31 cellular contexts compared by ENCODE assay signal in genomic region chr1:232276651-232277050, GRCh38.
"Had no signal": no experiment of that assay in that cellular context is flagged by ENCODE, and none has a peak within 500 bp of the region (broad histone marks: within the 10 kb centered on the region; RNA-seq: fewer than 3 reads in every experiment).

No MANE protein-coding gene starts in this region.

- H3K4me3 ChIP-seq: body of pancreas, colonic mucosa, dorsolateral prefrontal cortex had no signal

- H3K4me3 Mint-ChIP-seq: activated CD4-positive, alpha-beta memory T cell treated with anti-CD3 and anti-CD28 coated beads for 36 hours; activated CD4-positive, alpha-beta T cell treated with anti-CD3 and anti-CD28 coated beads for 36 hours; activated CD4-positive, alpha-beta T cell treated with anti-CD3 and anti-CD28 coated beads, Interleukin-2, amount 10 ng/mL, durations not matched to agents 24 days and 14 days; activated CD8-positive, alpha-beta memory T cell treated with anti-CD3 and anti-CD28 coated beads, Interleukin-2, amount 10 ng/mL, durations not matched to agents 7 days and 5 days; activated CD8-positive, alpha-beta T cell treated with anti-CD3 and anti-CD28 coated beads, Interleukin-2, amount 10 ng/mL, durations not matched to agents 7 days and 5 days; activated naive CD8-positive, alpha-beta T cell; activated T-helper 17 cell treated with anti-CD3 and anti-CD28 coated beads, Interleukin-2, amount 50 U/mL, for 72 hours; dendritic cell treated with granulocyte-macrophage colony-stimulating factor and Interleukin-4, amounts not matched to agents 40 ng/mL and 50 ng/mL, for 4 days had no signal

- H3K36me3 Mint-ChIP-seq: activated CD4-positive, alpha-beta memory T cell treated with anti-CD3 and anti-CD28 coated beads for 36 hours; activated CD8-positive, alpha-beta memory T cell treated with anti-CD3 and anti-CD28 coated beads, Interleukin-2, amount 10 ng/mL, durations not matched to agents 7 days and 5 days; activated naive CD8-positive, alpha-beta T cell had no signal

- H3K9me3 Mint-ChIP-seq: activated CD4-positive, alpha-beta memory T cell treated with anti-CD3 and anti-CD28 coated beads for 36 hours; activated CD4-positive, alpha-beta T cell treated with anti-CD3 and anti-CD28 coated beads, Interleukin-2, amount 10 ng/mL, durations not matched to agents 24 days and 14 days; activated T-helper 17 cell treated with anti-CD3 and anti-CD28 coated beads, Interleukin-2, amount 50 U/mL, for 72 hours; dendritic cell treated with granulocyte-macrophage colony-stimulating factor and Interleukin-4, amounts not matched to agents 40 ng/mL and 50 ng/mL, for 4 days had no signal

- H3K27ac ChIP-seq: body of pancreas, colonic mucosa, dorsolateral prefrontal cortex, epithelial cell of prostate had no signal

- H3K27me3 ChIP-seq: body of pancreas, colonic mucosa had no signal

- H3K4me1 Mint-ChIP-seq: activated CD4-positive, alpha-beta T cell treated with anti-CD3 and anti-CD28 coated beads for 36 hours; activated CD4-positive, alpha-beta T cell treated with anti-CD3 and anti-CD28 coated beads, Interleukin-2, amount 10 ng/mL, durations not matched to agents 24 days and 14 days; activated CD8-positive, alpha-beta memory T cell treated with anti-CD3 and anti-CD28 coated beads, Interleukin-2, amount 10 ng/mL, durations not matched to agents 7 days and 5 days; activated T-helper 17 cell treated with anti-CD3 and anti-CD28 coated beads, Interleukin-2, amount 50 U/mL, for 72 hours had no signal

- DNase-seq: activated CD4-positive, alpha-beta memory T cell treated with anti-CD3 and anti-CD28 coated beads for 36 hours; activated CD4-positive, alpha-beta T cell treated with anti-CD3 and anti-CD28 coated beads for 36 hours; activated CD4-positive, alpha-beta T cell treated with anti-CD3 and anti-CD28 coated beads, Interleukin-2, amount 10 ng/mL, durations not matched to agents 24 days and 14 days; activated CD4-positive, CD25-positive, alpha-beta regulatory T cell; activated CD4-positive, CD25-positive, alpha-beta regulatory T cell treated with anti-CD3 and anti-CD28 coated beads, Interleukin-2, amount 50 U/mL, for 72 hours; activated CD8-positive, alpha-beta memory T cell treated with anti-CD3 and anti-CD28 coated beads, Interleukin-2, amount 10 ng/mL, durations not matched to agents 7 days and 5 days; activated CD8-positive, alpha-beta memory T cell treated with anti-CD3 and anti-CD28 coated beads, Interleukin-2, amount 50 U/mL, for 4 hours; activated CD8-positive, alpha-beta T cell treated with anti-CD3 and anti-CD28 coated beads, Interleukin-2, amount 10 ng/mL, durations not matched to agents 7 days and 5 days; activated effector memory CD4-positive, alpha-beta T cell treated with Interleukin-2 at 50 U/mL for 16 hours; activated gamma-delta T cell treated with Interleukin-2 at 50 U/mL for 16 hours; activated naive CD4-positive, alpha-beta T cell treated with anti-CD3 and anti-CD28 coated beads, Interleukin-2, amount 50 U/mL, for 16 hours; activated naive CD4-positive, alpha-beta T cell treated with Interleukin-2 at 50 U/mL for 16 hours; activated T-cell treated with anti-CD3 and anti-CD28 coated beads, Interleukin-2, amount 50 U/mL, for 1 hour; amniotic stem cell; aorta; body of pancreas; caudate nucleus; cerebellar nuclear complex; colonic mucosa; dorsolateral prefrontal cortex; effector CD4-positive, alpha-beta T cell; foreskin fibroblast; head of caudate nucleus; T-helper 2 cell had no signal

- H3K9me3 ChIP-seq: body of pancreas, colonic mucosa had no signal

- H3K36me3 ChIP-seq: colonic mucosa had no signal

- FAIRE-seq: endometrium, endothelial cell of umbilical vein, frontal cortex had no signal

- H3K4me1 ChIP-seq: body of pancreas, colonic mucosa had no signal

- H3K27ac Mint-ChIP-seq: activated CD4-positive, alpha-beta memory T cell treated with anti-CD3 and anti-CD28 coated beads for 36 hours; activated CD4-positive, alpha-beta T cell treated with anti-CD3 and anti-CD28 coated beads for 36 hours; activated CD4-positive, alpha-beta T cell treated with anti-CD3 and anti-CD28 coated beads, Interleukin-2, amount 10 ng/mL, durations not matched to agents 24 days and 14 days; activated CD8-positive, alpha-beta memory T cell treated with anti-CD3 and anti-CD28 coated beads, Interleukin-2, amount 10 ng/mL, durations not matched to agents 7 days and 5 days; activated CD8-positive, alpha-beta T cell treated with anti-CD3 and anti-CD28 coated beads, Interleukin-2, amount 10 ng/mL, durations not matched to agents 7 days and 5 days; activated naive CD8-positive, alpha-beta T cell; activated T-helper 17 cell treated with anti-CD3 and anti-CD28 coated beads, Interleukin-2, amount 50 U/mL, for 72 hours; dendritic cell treated with granulocyte-macrophage colony-stimulating factor and Interleukin-4, amounts not matched to agents 40 ng/mL and 50 ng/mL, for 4 days had no signal

- ATAC-seq: activated CD4-positive, alpha-beta T cell treated with anti-CD3 and anti-CD28 coated beads for 36 hours; activated CD8-positive, alpha-beta memory T cell treated with anti-CD3 and anti-CD28 coated beads, Interleukin-2, amount 10 ng/mL, durations not matched to agents 7 days and 5 days; activated CD8-positive, alpha-beta T cell treated with anti-CD3 and anti-CD28 coated beads, Interleukin-2, amount 10 ng/mL, durations not matched to agents 7 days and 5 days; activated T-helper 17 cell treated with anti-CD3 and anti-CD28 coated beads, Interleukin-2, amount 50 U/mL, for 72 hours; body of pancreas had no signal
